Comparison of ENCODE assay signal across 8 cellular contexts in genomic region chr17:39402279-39402889, GRCh38. TPM values are rescaled to one million over a fixed set of nuclear protein-coding genes. Genes with fewer than 3 reads are reported as not detected.
DNase-seq lines count a peak whose midpoint lies in the region; ATAC-seq and TF ChIP-seq lines count a peak whose summit lies in the region.

No MANE protein-coding gene starts in this region.

- peak overlapping the region; percentile 75 for H3K27ac ChIP-seq in duodenal mucosa (ENCODE audit: low read depth, low read length)
- peak overlapping the region; percentile 74 to 92 (median 84) for H3K27ac ChIP-seq in right lobe of liver

- no peak for TF ChIP-seq POLR2A in right lobe of liver (IDR thresholded peaks at IDR 0.05)

- ATAC-seq in GM19397 (IDR thresholded peaks at IDR 0.05; ENCODE audit: unreplicated experiment) (peak; percentile 47), right lobe of liver (peak; percentile 83 to 88 (median 87))

- H3K4me3 Mint-ChIP-seq in activated CD4-positive, alpha-beta memory T cell treated with anti-CD3 and anti-CD28 coated beads, Interleukin-2, amount 10 ng/mL, durations not matched to agents 7 days and 5 days: peak overlapping the region; percentile 97

- POLR2A ChIA-PET in activated CD4-positive, alpha-beta memory T cell treated with anti-CD3 and anti-CD28 coated beads, Interleukin-2, amount 10 ng/mL, durations not matched to agents 7 days and 5 days (lab: Charles Lee): interaction anchor here (1.2 to 3.2 kb wide), 2 partner anchors 48 to 59 kb away, joined by 4 to 30 read pairs; partner anchors contain the start of genes CDK12 and MED1

- peaks cover 11% of the 10 kb centered on the region for H3K36me3 ChIP-seq in BE2C
- H3K36me3 ChIP-seq in duodenal mucosa (ENCODE audit: control insufficient read depth in 1 of 2, insufficient read depth in 2 of 2, low read length in 2 of 2): peaks cover 7 to 12% of the 10 kb centered on the region in 2 donors
- peaks cover 0 to 1% (median 0%) of the 10 kb centered on the region in 4 donors for H3K36me3 ChIP-seq in right lobe of liver

- TF ChIP-seq CTCF in BE2C (IDR thresholded peaks at IDR 0.05; ENCODE audit: low read depth, low read length): no peak
- no peak for TF ChIP-seq CTCF in right lobe of liver (IDR thresholded peaks at IDR 0.05)

- H3K9me3 ChIP-seq in BE2C: no peaks in the 10 kb centered on the region
- H3K9me3 ChIP-seq in duodenal mucosa (ENCODE audit: control insufficient read depth in 1 of 2, low read length in 2 of 2): no peaks in the 10 kb centered on the region
- H3K9me3 ChIP-seq in right lobe of liver: no peaks in the 10 kb centered on the region

- H3K4me3 ChIP-seq in BE2C (ENCODE audit: low read depth, low read length): peak overlapping the region; percentile 89
- H3K4me3 ChIP-seq in duodenal mucosa (ENCODE audit: low read depth in 1 of 2, low read length in 2 of 2): peak overlapping the region; percentile 82 to 93
- peak overlapping the region; percentile 85 to 99 (median 94) for H3K4me3 ChIP-seq in right lobe of liver

- no peaks in the 10 kb centered on the region for H3K9me3 Mint-ChIP-seq in activated CD4-positive, alpha-beta memory T cell treated with anti-CD3 and anti-CD28 coated beads, Interleukin-2, amount 10 ng/mL, durations not matched to agents 7 days and 5 days

- peaks cover 8% of the 10 kb centered on the region for H3K36me3 Mint-ChIP-seq in activated CD4-positive, alpha-beta memory T cell treated with anti-CD3 and anti-CD28 coated beads, Interleukin-2, amount 10 ng/mL, durations not matched to agents 7 days and 5 days (ENCODE audit: low read depth)

- peak overlapping the region; percentile 96 for H3K27ac Mint-ChIP-seq in activated CD4-positive, alpha-beta memory T cell treated with anti-CD3 and anti-CD28 coated beads, Interleukin-2, amount 10 ng/mL, durations not matched to agents 7 days and 5 days

- H3K9ac ChIP-seq in duodenal mucosa (ENCODE audit: low read depth in 1 of 2, low read length in 2 of 2): peak overlapping the region in 1 of 2 donors; percentile 62

- WGBS in right lobe of liver (ENCODE audit: insufficient coverage, low coverage, low lambda C conversion rate, missing lambda C conversion rate): under 1% methylated on average over 10 of the region's 48 CpGs

- no peaks in the 10 kb centered on the region; the same call in 1 of the 2 replicates for H3K4me1 ChIP-seq in BE2C
- peaks cover 15 to 17% of the 10 kb centered on the region in 2 donors for H3K4me1 ChIP-seq in duodenal mucosa (ENCODE audit: control insufficient read depth in 1 of 2, insufficient read depth in 2 of 2, low read length in 2 of 2)
- peaks cover 0 to 11% (median 3%) of the 10 kb centered on the region in 4 donors for H3K4me1 ChIP-seq in right lobe of liver

- no peaks in the 10 kb centered on the region for H3K27me3 Mint-ChIP-seq in activated CD4-positive, alpha-beta memory T cell treated with anti-CD3 and anti-CD28 coated beads, Interleukin-2, amount 10 ng/mL, durations not matched to agents 7 days and 5 days

- H3K27me3 ChIP-seq in BE2C: no peaks in the 10 kb centered on the region
- H3K27me3 ChIP-seq in duodenal mucosa (ENCODE audit: control insufficient read depth in 1 of 2, insufficient read depth in 2 of 2, low read length in 2 of 2): no peaks in the 10 kb centered on the region
- no peaks in the 10 kb centered on the region for H3K27me3 ChIP-seq in right lobe of liver

- peaks cover 52% of the 10 kb centered on the region for H3K4me1 Mint-ChIP-seq in activated CD4-positive, alpha-beta memory T cell treated with anti-CD3 and anti-CD28 coated beads, Interleukin-2, amount 10 ng/mL, durations not matched to agents 7 days and 5 days

- intact Hi-C loops in right lobe of liver (cut with DNase I): no loop called here

- CTCF ChIA-PET in activated CD4-positive, alpha-beta memory T cell treated with anti-CD3 and anti-CD28 coated beads, Interleukin-2, amount 10 ng/mL, durations not matched to agents 7 days and 5 days (lab: Charles Lee): interaction anchor here (0.6 kb wide), 2 partner anchors 73 to 742 kb away, joined by 3 to 4 read pairs; no protein-coding TSS in a partner anchor

- peak; percentile 96 for DNase-seq in BE2C
- DNase-seq in HK-2 (ENCODE audit: unreplicated experiment): peak; percentile 91
- peak; percentile 98 for DNase-seq in NCI-H774 (lab: John Stamatoyannopoulos, UW)
- peak; percentile 91 for DNase-seq in activated CD4-positive, alpha-beta memory T cell treated with anti-CD3 and anti-CD28 coated beads, Interleukin-2, amount 10 ng/mL, durations not matched to agents 7 days and 5 days
- peak; percentile 95 to 96 (median 96) for DNase-seq in right lobe of liver
- DNase-seq in stimulated activated CD4-positive, alpha-beta T cell treated with anti-CD3 and anti-CD28 coated beads, Interleukin-2, amount 100 ng/mL, for 48 hours: peak; percentile 83 to 85

RNA-seq across cellular contexts. Expression of gene FBXL20, which starts 1.0 kb away (rescaled TPM):
- polyA plus RNA-seq in BE2C (2012; ENCODE audit: insufficient read depth, insufficient read length, low read depth): 3.0 TPM
- total RNA-seq in activated CD4-positive, alpha-beta memory T cell treated with anti-CD3 and anti-CD28 coated beads, Interleukin-2, amount 10 ng/mL, durations not matched to agents 7 days and 5 days: 10 to 100 TPM; 17.5 to 18.4 TPM
- total RNA-seq in right lobe of liver: 1 to 10 TPM; 6.0 to 9.8 (median 8.5) TPM

RNA-seq across cellular contexts. Expression of gene MED1, which starts 48.7 kb away (rescaled TPM):
- 48.9 TPM for polyA plus RNA-seq in BE2C (2012; ENCODE audit: insufficient read depth, insufficient read length, low read depth)
- 10 to 100 TPM; 51.0 to 51.9 TPM for total RNA-seq in activated CD4-positive, alpha-beta memory T cell treated with anti-CD3 and anti-CD28 coated beads, Interleukin-2, amount 10 ng/mL, durations not matched to agents 7 days and 5 days
- total RNA-seq in right lobe of liver: 10 to 100 TPM in 5 of 6 experiments, 1 to 10 TPM in 1; 9.7 to 14.1 (median 13.2) TPM

RNA-seq across cellular contexts. Expression of gene CDK12, which starts 58.9 kb away (rescaled TPM):
- 52.2 TPM for polyA plus RNA-seq in BE2C (2012; ENCODE audit: insufficient read depth, insufficient read length, low read depth)
- total RNA-seq in activated CD4-positive, alpha-beta memory T cell treated with anti-CD3 and anti-CD28 coated beads, Interleukin-2, amount 10 ng/mL, durations not matched to agents 7 days and 5 days: 10 to 100 TPM; 68.1 to 70.7 TPM
- 10 to 100 TPM; 19.4 to 33.4 (median 30.4) TPM for total RNA-seq in right lobe of liver

Comparison
In these comparisons a context has a peak if more than half of its experiments do, and no peak if none do; other contexts are left out.
1. Peak in every context shown above with its lines: DNase-seq, ATAC-seq, H3K4me3 ChIP-seq and H3K27ac ChIP-seq.